14 cellular contexts compared by ENCODE assay signal in genomic region chr19:44968118-44968517, GRCh38. TPM values are rescaled to one million over a fixed set of nuclear protein-coding genes. Genes with fewer than 3 reads are reported as not detected.
DNase-seq lines count a peak whose midpoint lies in the region; TF ChIP-seq lines count a peak whose summit lies in the region.
"Had no signal": no experiment of that assay in that cellular context is flagged by ENCODE, and none has a peak within 500 bp of the region (broad histone marks: within the 10 kb centered on the region; RNA-seq: fewer than 3 reads in every experiment).

No MANE protein-coding gene starts in this region.

- H3K36me3 Mint-ChIP-seq in activated naive CD8-positive, alpha-beta T cell: no peaks in the 10 kb centered on the region
- H3K36me3 Mint-ChIP-seq in activated naive CD8-positive, alpha-beta T cell treated with anti-CD3 and anti-CD28 coated beads for 36 hours: peaks cover 7% of the 10 kb centered on the region
- H3K36me3 Mint-ChIP-seq in nephron progenitor cell (ENCODE audit: low read depth) (peaks cover 33% of the 10 kb centered on the region), progenitor cell of endocrine pancreas (ENCODE audit: insufficient read depth) (peaks cover 6% of the 10 kb centered on the region)

- H3K4me3 ChIP-seq in dorsolateral prefrontal cortex: no peak overlapping the region

- intact Hi-C loops in dorsolateral prefrontal cortex (cut with DNase I): no loop called here

- peak overlapping the region in 55 of 59 donors; percentile 16 to 92 (median 69) for H3K27ac ChIP-seq in dorsolateral prefrontal cortex
- H3K27ac ChIP-seq: C4-2B had no signal

- no peaks in the 10 kb centered on the region for H3K27me3 Mint-ChIP-seq in activated naive CD8-positive, alpha-beta T cell
- H3K27me3 Mint-ChIP-seq in activated naive CD8-positive, alpha-beta T cell treated with anti-CD3 and anti-CD28 coated beads for 36 hours: no peaks in the 10 kb centered on the region
- no peaks in the 10 kb centered on the region for H3K27me3 Mint-ChIP-seq in nephron progenitor cell (ENCODE audit: low read depth, poor library complexity)
- H3K27me3 Mint-ChIP-seq in progenitor cell of endocrine pancreas: no peaks in the 10 kb centered on the region
- H3K27me3 Mint-ChIP-seq: CD4-positive, alpha-beta memory T cell had no signal

- H3K27ac Mint-ChIP-seq in activated naive CD8-positive, alpha-beta T cell: peak overlapping the region; percentile 48
- no peak overlapping the region for H3K27ac Mint-ChIP-seq in activated naive CD8-positive, alpha-beta T cell treated with anti-CD3 and anti-CD28 coated beads for 36 hours
- H3K27ac Mint-ChIP-seq in nephron progenitor cell (peak overlapping the region; percentile 78), progenitor cell of endocrine pancreas (no peak overlapping the region)

- no peak for DNase-seq in activated naive CD8-positive, alpha-beta T cell treated with anti-CD3 and anti-CD28 coated beads for 36 hours
- DNase-seq in dorsolateral prefrontal cortex (no peak), nephron progenitor cell (no peak), AG08395 (ENCODE audit: low spot score) (no peak), progenitor cell of endocrine pancreas (ENCODE audit: low spot score, unreplicated experiment) (no peak)
- no peak for DNase-seq in effector CD8-positive, alpha-beta T cell (lab: John Stamatoyannopoulos, UW)
- DNase-seq: BE2C; CD4-positive, alpha-beta memory T cell; DMS79; GOT3; H9 had no signal

- no peak for TF ChIP-seq CTCF in dorsolateral prefrontal cortex (IDR thresholded peaks at IDR 0.05 in 54 of 56, conservative IDR thresholded peaks at IDR 0.05 in 2 of 56; ENCODE audit: low read depth in 1 of 56, partially characterized antibody in 56 of 56)
- no peak for TF ChIP-seq CTCF in nephron progenitor cell (IDR thresholded peaks at IDR 0.05)
- TF ChIP-seq CTCF in progenitor cell of endocrine pancreas (IDR thresholded peaks at IDR 0.05; ENCODE audit: unreplicated experiment): no peak

- H3K4me3 Mint-ChIP-seq in activated naive CD8-positive, alpha-beta T cell: no peak overlapping the region
- H3K4me3 Mint-ChIP-seq in activated naive CD8-positive, alpha-beta T cell treated with anti-CD3 and anti-CD28 coated beads for 36 hours: no peak overlapping the region
- H3K4me3 Mint-ChIP-seq in nephron progenitor cell: no peak overlapping the region
- H3K4me3 Mint-ChIP-seq in progenitor cell of endocrine pancreas (ENCODE audit: low read depth): no peak overlapping the region
- H3K4me3 Mint-ChIP-seq: CD4-positive, alpha-beta memory T cell; H9 had no signal

- no peaks in the 10 kb centered on the region for H3K27me3 ChIP-seq in dorsolateral prefrontal cortex
- H3K27me3 ChIP-seq: BE2C had no signal

- H3K9me3 Mint-ChIP-seq in activated naive CD8-positive, alpha-beta T cell (ENCODE audit: low read depth): no peaks in the 10 kb centered on the region
- H3K9me3 Mint-ChIP-seq in activated naive CD8-positive, alpha-beta T cell treated with anti-CD3 and anti-CD28 coated beads for 36 hours: no peaks in the 10 kb centered on the region
- H3K9me3 Mint-ChIP-seq in nephron progenitor cell: no peaks in the 10 kb centered on the region
- no peaks in the 10 kb centered on the region for H3K9me3 Mint-ChIP-seq in progenitor cell of endocrine pancreas (ENCODE audit: low read depth)
- H3K9me3 Mint-ChIP-seq: H9 had no signal

- H3K4me1 Mint-ChIP-seq in activated naive CD8-positive, alpha-beta T cell (ENCODE audit: low read depth): peaks cover 5% of the 10 kb centered on the region
- H3K4me1 Mint-ChIP-seq in activated naive CD8-positive, alpha-beta T cell treated with anti-CD3 and anti-CD28 coated beads for 36 hours: no peaks in the 10 kb centered on the region
- H3K4me1 Mint-ChIP-seq in nephron progenitor cell (no peaks in the 10 kb centered on the region), progenitor cell of endocrine pancreas (ENCODE audit: low read depth) (no peaks in the 10 kb centered on the region)
- H3K4me1 Mint-ChIP-seq: H9 had no signal

RNA-seq across cellular contexts. Expression of gene CLPTM1, which starts 12.9 kb away (rescaled TPM):
- total RNA-seq in activated naive CD8-positive, alpha-beta T cell treated with anti-CD3 and anti-CD28 coated beads for 36 hours: 10 to 100 TPM; 54.2 to 57.2 TPM
- total RNA-seq in dorsolateral prefrontal cortex (100 to 1,000 TPM; 131 to 199 (median 164) TPM), progenitor cell of endocrine pancreas (95.5 and 98.8 TPM in 2 replicates)

RNA-seq across cellular contexts. Expression of gene APOC2, which starts 22.3 kb away (rescaled TPM):
- not detected for total RNA-seq in activated naive CD8-positive, alpha-beta T cell treated with anti-CD3 and anti-CD28 coated beads for 36 hours
- total RNA-seq in dorsolateral prefrontal cortex: 10 to 100 TPM in 73 of 120 experiments, 1 to 10 TPM in 46, not detected in 1; 2.0 to 48.6 (median 11.6) TPM
- not detected in 2 replicates for total RNA-seq in progenitor cell of endocrine pancreas
- total RNA-seq: G401, H9 had no signal

RNA-seq across cellular contexts. Expression of gene APOC4, which starts 26.1 kb away (rescaled TPM):
- total RNA-seq in activated naive CD8-positive, alpha-beta T cell treated with anti-CD3 and anti-CD28 coated beads for 36 hours: not detected
- 1 to 10 TPM in 3 of 120 experiments, not detected in 117; 1.2 to 1.6 (median 1.3) TPM for total RNA-seq in dorsolateral prefrontal cortex
- total RNA-seq in progenitor cell of endocrine pancreas: not detected in 2 replicates
- total RNA-seq: CD4-positive, alpha-beta memory T cell; G401; H9 had no signal

RNA-seq across cellular contexts. Expression of gene RELB, which starts 33.1 kb away (rescaled TPM):
- total RNA-seq in activated naive CD8-positive, alpha-beta T cell treated with anti-CD3 and anti-CD28 coated beads for 36 hours: 10 to 100 TPM; 45.5 to 45.8 TPM
- total RNA-seq in dorsolateral prefrontal cortex: 10 to 100 TPM in 3 of 120 experiments, 1 to 10 TPM in 117; 1.5 to 13.8 (median 4.1) TPM
- 6.2 and 6.8 TPM in 2 replicates for total RNA-seq in progenitor cell of endocrine pancreas

RNA-seq across cellular contexts. Expression of gene APOC1, which starts 53.7 kb away (rescaled TPM):
- total RNA-seq in activated naive CD8-positive, alpha-beta T cell treated with anti-CD3 and anti-CD28 coated beads for 36 hours: 1 to 10 TPM; 1.5 to 3.0 TPM
- total RNA-seq in dorsolateral prefrontal cortex: 10 to 100 TPM in 113 of 120 experiments, 1 to 10 TPM in 7; 2.2 to 88.6 (median 22.5) TPM
- 85.5 and 89.4 TPM in 2 replicates for total RNA-seq in progenitor cell of endocrine pancreas

Comparison
In these comparisons a context has a peak if more than half of its experiments do, and no peak if none do; other contexts are left out.
1. H3K27ac Mint-ChIP-seq: peak in activated naive CD8-positive, alpha-beta T cell (single experiment) and nephron progenitor cell (single experiment); none in activated naive CD8-positive, alpha-beta T cell treated with anti-CD3 and anti-CD28 coated beads for 36 hours (single experiment) and progenitor cell of endocrine pancreas (single experiment).